In the genomic region with DNA sequence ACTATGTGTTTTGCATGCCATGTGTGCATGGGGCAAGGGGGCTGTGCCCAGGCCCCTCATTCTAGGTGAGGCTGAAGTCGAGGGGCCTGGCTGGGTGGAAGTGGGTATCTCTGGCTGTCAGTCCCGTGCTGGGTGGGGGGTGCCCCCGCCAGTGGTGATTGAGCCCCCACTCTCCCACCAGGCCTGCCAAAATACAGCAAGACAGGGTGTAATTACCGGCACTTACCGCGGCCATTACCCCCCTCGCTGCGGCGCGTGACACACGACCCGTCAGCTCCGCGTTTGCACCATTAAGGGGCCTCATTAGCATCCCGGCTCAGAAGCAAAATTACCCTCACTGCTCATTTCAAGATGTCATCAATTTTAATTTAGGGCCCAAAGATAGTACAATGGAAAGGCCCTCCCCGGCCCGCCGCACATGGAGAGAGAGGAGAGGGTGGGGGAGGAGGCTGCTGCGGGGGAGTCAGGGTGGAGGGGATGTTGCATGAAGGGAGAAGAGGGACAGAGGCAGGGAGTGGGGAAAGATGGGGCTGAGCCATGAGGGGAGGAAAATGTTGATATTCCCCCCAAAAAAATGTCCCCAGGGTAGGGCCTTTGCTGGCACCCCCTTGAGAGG, we compare ENCODE assay signal across 25 cellular contexts. TPM values are rescaled to one million over a fixed set of nuclear protein-coding genes. Genes with fewer than 3 reads are reported as not detected.
DNase-seq lines count a peak whose midpoint lies in the region; ATAC-seq, FAIRE-seq and TF ChIP-seq lines count a peak whose summit lies in the region.
"Had no signal": no experiment of that assay in that cellular context is flagged by ENCODE, and none has a peak within 500 bp of the region (broad histone marks: within the 10 kb centered on the region; RNA-seq: fewer than 3 reads in every experiment).

No MANE protein-coding gene starts in this region.

- peaks cover 26 to 67% of the 10 kb centered on the region in 2 experiments for H3K27me3 ChIP-seq in K562 (ENCODE audit: control insufficient read depth in 2 of 2, insufficient read depth in 2 of 2, low read length in 2 of 2)
- H3K27me3 ChIP-seq: BLaER1 treated with 17β-estradiol and CSF1 and Interleukin-3, amounts not matched to agents 10 nM and 100 nM; brain microvascular endothelial cell; Peyer's patch; testis had no signal

- 0 out of 2 replicates have a peak, but pooled peaks cover 5% of the 10 kb centered on the region for H3K4me1 ChIP-seq in ES-I3 (ENCODE audit: insufficient read depth, low read length)
- H3K4me1 ChIP-seq in K562 (replicated peaks in 1 of 2; ENCODE audit: control insufficient read depth in 2 of 2, insufficient read depth in 2 of 2, low read length in 2 of 2): peaks cover 0 to 4% of the 10 kb centered on the region in 2 experiments; a peak in 1 of 5 replicates
- H3K4me1 ChIP-seq: prostate gland had no signal

- H3K27ac ChIP-seq in K562 (ENCODE audit: extremely low read depth, low read depth, low read length): no peak overlapping the region
- H3K27ac ChIP-seq: BLaER1 treated with 17β-estradiol and CSF1 and Interleukin-3, amounts not matched to agents 10 nM and 100 nM; brain microvascular endothelial cell; neutrophil; Peyer's patch; prostate gland; testis had no signal

- no peaks in the 10 kb centered on the region for H3K79me2 ChIP-seq in K562 (ENCODE audit: control insufficient read depth, insufficient read depth, low read length)

- ATAC-seq in K562 (no peak), HG02852 (IDR thresholded peaks at IDR 0.05; ENCODE audit: unreplicated experiment) (no peak)
- ATAC-seq: activated T-cell treated with anti-CD3 and anti-CD28 coated beads, Interleukin-2, amount 50 U/mL, for 4 hours had no signal

- H3K4me3 ChIP-seq in K562: no peak overlapping the region
- H3K4me3 ChIP-seq: BLaER1 treated with 17β-estradiol and CSF1 and Interleukin-3, amounts not matched to agents 10 nM and 100 nM; Peyer's patch; prostate gland; testis had no signal

- intact Hi-C loops in K562 (cut with micrococcal nuclease): no loop called here
- intact Hi-C loops in CD14-positive monocyte (cut with micrococcal nuclease): no loop called here

- H3K36me3 ChIP-seq in ES-I3 (ENCODE audit: insufficient read depth, low read length) (no peaks in the 10 kb centered on the region), K562 (ENCODE audit: control insufficient read depth, insufficient read depth, low read length) (no peaks in the 10 kb centered on the region)
- H3K36me3 ChIP-seq: BLaER1 treated with 17β-estradiol and CSF1 and Interleukin-3, amounts not matched to agents 10 nM and 100 nM; brain microvascular endothelial cell; neutrophil; Peyer's patch; prostate gland had no signal

- no peak for FAIRE-seq in K562 (lab: Jason Lieb, UNC)
- FAIRE-seq: urothelium cell line had no signal

- TF ChIP-seq CTCF in K562 (IDR thresholded peaks at IDR 0.05 in 2 of 3, conservative IDR thresholded peaks at IDR 0.05 in 1 of 3; ENCODE audit: insufficient read depth in 2 of 3, low read depth in 1 of 3, low read length in 3 of 3) (no peak), nephron (IDR thresholded peaks at IDR 0.05; ENCODE audit: unreplicated experiment in 3 of 3) (no peak), CD14-positive monocyte (IDR thresholded peaks at IDR 0.05) (no peak)

- no peak for TF ChIP-seq RAD21 in K562 (CRISPR knock-in tag; conservative IDR thresholded peaks at IDR 0.05 in 1 of 2, IDR thresholded peaks at IDR 0.05 in 1 of 2)

- BruUV-seq in K562 (replicated peaks; lab: Mats Ljungman, UMichigan): no TSS peak

- H2AFZ ChIP-seq in K562 (ENCODE audit: low read depth, low read length): no peak overlapping the region

- TF ChIP-seq POLR2A in K562 (conservative IDR thresholded peaks at IDR 0.05): no peak

- peak overlapping the region in 1 of 3 experiments; percentile 4 for H3K27ac Mint-ChIP-seq in nephron
- H3K27ac Mint-ChIP-seq in CD14-positive monocyte: no peak overlapping the region
- H3K27ac Mint-ChIP-seq: activated CD4-positive, alpha-beta T cell treated with anti-CD3 and anti-CD28 coated beads, Interleukin-2, amount 10 ng/mL, durations not matched to agents 7 days and 5 days had no signal

- in situ Hi-C loops in K562 (cut with MboI): no loop called here

- H3K9ac ChIP-seq in ES-I3 (ENCODE audit: low read depth, low read length) (peak overlapping the region; percentile 8; the same call in 1 of the 2 replicates), K562 (ENCODE audit: insufficient read depth in 1 of 2, low read depth in 2 of 2, low read length in 2 of 2) (no peak overlapping the region)
- H3K9ac ChIP-seq: BLaER1 treated with 17β-estradiol and CSF1 and Interleukin-3, amounts not matched to agents 10 nM and 100 nM had no signal

- DNase-seq in NCI-H1105 treated with DMSO at 0.1 percent for 48 hours (lab: John Stamatoyannopoulos, UW) (peak; percentile 76), K562 (ENCODE audit: extremely low read depth in 1 of 4, low spot score in 3 of 4) (no peak), SIG-M5 treated with dmso at 0.1 percent for 504 hours (lab: John Stamatoyannopoulos, UW; ENCODE audit: unreplicated experiment) (no peak), CD14-positive monocyte (ENCODE audit: low spot score) (no peak), cerebellar cortex (ENCODE audit: low spot score) (no peak)
- DNase-seq: activated CD4-positive, alpha-beta T cell treated with anti-CD3 and anti-CD28 coated beads, Interleukin-2, amount 10 ng/mL, durations not matched to agents 7 days and 5 days; activated naive CD4-positive, alpha-beta T cell treated with Interleukin-2 at 50 U/mL for 16 hours; activated T-cell treated with anti-CD3 and anti-CD28 coated beads, Interleukin-2, amount 50 U/mL, for 4 hours; brain microvascular endothelial cell; Calu3; GOT3; mammary epithelial cell; MV-4-11; NCI-H2029; SIG-M5; stimulated activated naive CD4-positive, alpha-beta T cell treated with Interleukin-2 at 50 U/mL for 16 hours; testis had no signal

- no peaks in the 10 kb centered on the region for H3K9me3 ChIP-seq in ES-I3 (ENCODE audit: control insufficient read depth, insufficient read depth, low read length)
- H3K9me3 ChIP-seq in K562 (replicated peaks; ENCODE audit: control insufficient read depth, insufficient read depth, low read depth, low read length): no peaks in the 10 kb centered on the region
- H3K9me3 ChIP-seq: BLaER1 treated with 17β-estradiol and CSF1 and Interleukin-3, amounts not matched to agents 10 nM and 100 nM; neutrophil; Peyer's patch; prostate gland; testis had no signal

- H3K36me3 Mint-ChIP-seq in nephron (ENCODE audit: low read depth) (no peaks in the 10 kb centered on the region), CD14-positive monocyte (no peaks in the 10 kb centered on the region)

- no peaks in the 10 kb centered on the region for H3K9me1 ChIP-seq in K562 (ENCODE audit: control insufficient read depth, insufficient read depth, low read length)

- CTCF ChIA-PET in K562 (lab: Yijun Ruan, JAX; ENCODE audit: low intra/inter-chr PET ratio): no interaction called here

- peaks cover 8% of the 10 kb centered on the region; the same call in 1 of the 2 replicates for H4K20me1 ChIP-seq in K562 (replicated peaks; ENCODE audit: control insufficient read depth, insufficient read depth, low read length)

- no peak overlapping the region for H3K4me2 ChIP-seq in K562 (ENCODE audit: insufficient read depth, low read length)
- H3K4me2 ChIP-seq: BLaER1 treated with 17β-estradiol and CSF1 and Interleukin-3, amounts not matched to agents 10 nM and 100 nM had no signal

- H3K27me3 Mint-ChIP-seq in nephron (ENCODE audit: low read depth) (peaks cover 19% of the 10 kb centered on the region), CD14-positive monocyte (ENCODE audit: low read depth in 3 of 3) (peaks cover 0 to 4% (median 1%) of the 10 kb centered on the region in 3 donors)
- H3K27me3 Mint-ChIP-seq: activated CD4-positive, alpha-beta T cell treated with anti-CD3 and anti-CD28 coated beads, Interleukin-2, amount 10 ng/mL, durations not matched to agents 7 days and 5 days had no signal

- WGBS in K562 (ENCODE audit: insufficient coverage, low coverage, missing lambda C conversion rate): 4% methylated on average over 19 of the region's 19 CpGs

- POLR2A ChIA-PET in K562 (lab: Yijun Ruan, JAX): interaction anchor here (0.5 to 0.7 kb wide), 2 partner anchors 42 to 246 kb away, joined by 3 read pairs; no protein-coding TSS in a partner anchor

- H3K4me1 Mint-ChIP-seq in nephron: peaks cover 56% of the 10 kb centered on the region
- H3K4me1 Mint-ChIP-seq in CD14-positive monocyte: peaks cover 15% of the 10 kb centered on the region

- H3K9me3 Mint-ChIP-seq in nephron (no peaks in the 10 kb centered on the region), CD14-positive monocyte (peaks cover 0 to 2% (median 0%) of the 10 kb centered on the region in 7 donors)
- H3K9me3 Mint-ChIP-seq: activated CD4-positive, alpha-beta T cell treated with anti-CD3 and anti-CD28 coated beads, Interleukin-2, amount 10 ng/mL, durations not matched to agents 7 days and 5 days; activated T-cell treated with anti-CD3 and anti-CD28 coated beads, Interleukin-2, amount 50 U/mL, for 4 hours had no signal

- H3K4me3 Mint-ChIP-seq in nephron: peak overlapping the region; percentile 20 to 50 (median 28)
- no peak overlapping the region for H3K4me3 Mint-ChIP-seq in CD14-positive monocyte
- H3K4me3 Mint-ChIP-seq: activated CD4-positive, alpha-beta T cell treated with anti-CD3 and anti-CD28 coated beads, Interleukin-2, amount 10 ng/mL, durations not matched to agents 7 days and 5 days; activated T-cell treated with anti-CD3 and anti-CD28 coated beads, Interleukin-2, amount 50 U/mL, for 4 hours had no signal

- TF ChIP-seq EP300 in K562 (IDR thresholded peaks at IDR 0.05; ENCODE audit: low read length): no peak

RNA-seq across cellular contexts. Expression of a gene that starts 39.3 kb away (rescaled TPM):
- total RNA-seq in K562 (2011; cell fraction: chromatin; rRNA removed; ENCODE audit: low replicate concordance): not detected in 2 replicates
- not detected in 2 replicates for total RNA-seq in K562 (2011; cell fraction: nucleolus; rRNA removed)
- not detected in 2 replicates for total RNA-seq in K562 (2011; cell fraction: nucleoplasm; rRNA removed)
- total RNA-seq in K562 (2014; rRNA removed): not detected in 2 replicates
- not detected in 2 replicates for total RNA-seq in K562 (2014; rRNA removed; fragmentation: Illumina TruSeq; extraction: Trizol)
- total RNA-seq in K562 (2015; rRNA removed; fragmentation: Illumina TruSeq; extraction: Trizol): not detected in 2 replicates
- not detected in 2 replicates for total RNA-seq in K562 (2021)
- polyA plus RNA-seq in K562 (2011; rRNA removed): not detected in 2 replicates
- polyA plus RNA-seq in K562 (2011; cell fraction: cytosol; rRNA removed): not detected in 2 replicates
- polyA plus RNA-seq in K562 (2011; cell fraction: nucleus; rRNA removed): not detected in 2 replicates
- not detected in 2 replicates for polyA plus RNA-seq in K562 (2012)
- not detected in 2 replicates for polyA plus RNA-seq in K562 (2014; fragmentation: Illumina TruSeq; extraction: Trizol)
- not detected for polyA plus RNA-seq in K562 (2014; fragmentation: Nextera tagmentation; extraction: Ambion mirVana)
- not detected in 2 replicates for polyA plus RNA-seq in K562 (2014; rRNA removed)
- not detected in 2 replicates for polyA minus RNA-seq in K562 (2011; rRNA and poly(A)+ RNA removed)
- polyA minus RNA-seq in K562 (2011; cell fraction: cytosol; rRNA and poly(A)+ RNA removed): not detected in 2 replicates
- not detected in 2 replicates for polyA minus RNA-seq in K562 (2011; cell fraction: nucleus; rRNA and poly(A)+ RNA removed)
- polyA plus RNA-seq in CD14-positive monocyte: not detected
- total RNA-seq: activated CD4-positive, alpha-beta T cell treated with anti-CD3 and anti-CD28 coated beads, Interleukin-2, amount 10 ng/mL, durations not matched to agents 7 days and 5 days had no signal

RNA-seq across cellular contexts. Expression of a gene that starts 57.9 kb away (rescaled TPM):
- 2.1 and 8.5 TPM in 2 replicates for total RNA-seq in K562 (2011; cell fraction: chromatin; rRNA removed; ENCODE audit: low replicate concordance)
- 4.5 and 5.3 TPM in 2 replicates for total RNA-seq in K562 (2011; cell fraction: nucleolus; rRNA removed)
- total RNA-seq in K562 (2011; cell fraction: nucleoplasm; rRNA removed): 3.0 and 3.6 TPM in 2 replicates
- total RNA-seq in K562 (2014; rRNA removed) (3.8 and 4.4 TPM in 2 replicates), K562 (2014; rRNA removed; fragmentation: Illumina TruSeq; extraction: Trizol) (0.64 and 0.84 TPM in 2 replicates), K562 (2015; rRNA removed; fragmentation: Illumina TruSeq; extraction: Trizol) (1.1 TPM in 2 replicates), K562 (2021) (3.6 and 4.7 TPM in 2 replicates)
- polyA plus RNA-seq in K562 (2011; rRNA removed) (2.0 and 4.4 TPM in 2 replicates), K562 (2014; fragmentation: Illumina TruSeq; extraction: Trizol) (2.0 TPM in 2 replicates), K562 (2014; fragmentation: Nextera tagmentation; extraction: Ambion mirVana) (under 1 TPM; 0.04 to 0.07 TPM), K562 (2014; rRNA removed) (1.8 and 2.4 TPM in 2 replicates), CD14-positive monocyte (10 to 100 TPM; 42.6 to 60.0 TPM)
- polyA plus RNA-seq in K562 (2011; cell fraction: cytosol; rRNA removed): 3.6 and 5.6 TPM in 2 replicates
- 2.6 and 4.3 TPM in 2 replicates for polyA plus RNA-seq in K562 (2011; cell fraction: nucleus; rRNA removed)
- 1.7 and 3.4 TPM in 2 replicates for polyA plus RNA-seq in K562 (2012)
- 1.3 and 2.2 TPM in 2 replicates for polyA minus RNA-seq in K562 (2011; rRNA and poly(A)+ RNA removed)
- 2.2 and 3.1 TPM in 2 replicates for polyA minus RNA-seq in K562 (2011; cell fraction: cytosol; rRNA and poly(A)+ RNA removed)
- polyA minus RNA-seq in K562 (2011; cell fraction: nucleus; rRNA and poly(A)+ RNA removed): 2.3 and 2.7 TPM in 2 replicates

Comparison
In these comparisons a context has a peak if more than half of its experiments do, and no peak if none do; other contexts are left out.
1. H3K4me3 Mint-ChIP-seq: peak in nephron (3 of 3); none in CD14-positive monocyte (0 of 2).
2. RNA of a gene that starts 57.9 kb away (polyA plus RNA-seq): 42.6 to 60.0 TPM in CD14-positive monocyte; 0.04 to 5.6 TPM in K562; every median in the first group is over 4 times any median in the second.